ENCODE assay signal across 9 cellular contexts in the genomic region with DNA sequence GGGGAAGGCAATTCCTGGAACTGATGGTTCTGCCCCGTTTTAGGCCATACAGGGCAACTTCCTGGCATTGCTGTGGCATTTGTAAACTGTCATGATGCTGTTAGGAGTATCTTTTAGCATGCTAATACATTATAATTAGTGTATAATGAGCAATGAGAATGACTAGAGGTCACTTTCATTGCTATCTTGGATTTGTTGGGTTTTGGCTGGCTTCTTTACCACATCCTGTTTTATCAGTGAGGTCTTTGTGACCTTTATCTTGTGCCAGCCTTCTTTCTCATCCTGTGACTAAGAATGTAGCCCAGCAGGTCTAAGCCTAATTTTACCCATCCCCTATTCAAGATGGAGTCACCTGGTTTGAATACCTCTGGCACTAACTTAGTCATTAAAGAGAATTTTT. TPM values are rescaled to one million over a fixed set of nuclear protein-coding genes. Genes with fewer than 3 reads are reported as not detected.
DNase-seq lines count a peak whose midpoint lies in the region; ATAC-seq and FAIRE-seq lines count a peak whose summit lies in the region.
"Had no signal": no experiment of that assay in that cellular context is flagged by ENCODE, and none has a peak within 500 bp of the region (broad histone marks: within the 10 kb centered on the region; RNA-seq: fewer than 3 reads in every experiment).

No MANE protein-coding gene starts in this region.

- H3K9me3 ChIP-seq in SJCRH30 (replicated peaks): no peaks in the 10 kb centered on the region

- no peaks in the 10 kb centered on the region for H3K4me1 ChIP-seq in SJCRH30

- peaks cover 28% of the 10 kb centered on the region for H3K9me3 Mint-ChIP-seq in activated T-helper 17 cell treated with anti-CD3 and anti-CD28 coated beads, Interleukin-2, amount 50 U/mL, for 72 hours

- H3K36me3 Mint-ChIP-seq in activated T-helper 17 cell treated with anti-CD3 and anti-CD28 coated beads, Interleukin-2, amount 50 U/mL, for 72 hours (ENCODE audit: low read depth): peaks cover 11% of the 10 kb centered on the region

- peak; percentile 70 for ATAC-seq in activated T-helper 17 cell treated with anti-CD3 and anti-CD28 coated beads, Interleukin-2, amount 50 U/mL, for 72 hours (replicated peaks)
- no peak for ATAC-seq in GM18498 (IDR thresholded peaks at IDR 0.05; ENCODE audit: unreplicated experiment)

- peak; percentile 31 for FAIRE-seq in GM18507 (lab: Jason Lieb, UNC)

- peak overlapping the region; percentile 73 for H3K4me3 Mint-ChIP-seq in activated T-helper 17 cell treated with anti-CD3 and anti-CD28 coated beads, Interleukin-2, amount 50 U/mL, for 72 hours

- H3K27me3 Mint-ChIP-seq in activated T-helper 17 cell treated with anti-CD3 and anti-CD28 coated beads, Interleukin-2, amount 50 U/mL, for 72 hours: no peaks in the 10 kb centered on the region

- DNase-seq in GM18507 (ENCODE audit: extremely low spot score, insufficient read length, low read depth) (no peak), HT1080 (ENCODE audit: low read depth) (peak; percentile 88), iris pigment epithelial cell (ENCODE audit: low read depth) (peak; percentile 18), DMS79 treated with DMSO at 0.1 percent for 48 hours (lab: John Stamatoyannopoulos, UW) (no peak), NCI-H524 (lab: John Stamatoyannopoulos, UW) (no peak), SJCRH30 (no peak)
- DNase-seq: aorta had no signal

- no peaks in the 10 kb centered on the region for H3K36me3 ChIP-seq in SJCRH30

- H3K27me3 ChIP-seq in SJCRH30: no peaks in the 10 kb centered on the region

- peaks cover 57% of the 10 kb centered on the region for H3K4me1 Mint-ChIP-seq in activated T-helper 17 cell treated with anti-CD3 and anti-CD28 coated beads, Interleukin-2, amount 50 U/mL, for 72 hours

- H3K4me3 ChIP-seq in SJCRH30: no peak overlapping the region

- no peak overlapping the region for H3K27ac ChIP-seq in SJCRH30

- peak overlapping the region; percentile 96 for H3K27ac Mint-ChIP-seq in activated T-helper 17 cell treated with anti-CD3 and anti-CD28 coated beads, Interleukin-2, amount 50 U/mL, for 72 hours

RNA-seq across cellular contexts. Expression of gene TESPA1, which starts 51.2 kb away (rescaled TPM):
- total RNA-seq in HT1080 (2014; rRNA removed; shearing (Covaris generic)): 2.6 and 4.5 TPM in 2 replicates
- polyA plus RNA-seq in HT1080 (2015; cell fraction: cytosol; rRNA removed): 0.81 and 2.0 TPM in 2 replicates
- polyA plus RNA-seq in HT1080 (2015; cell fraction: nucleus; rRNA removed): 1.6 and 2.6 TPM in 2 replicates
- 10 to 100 TPM; 51.1 to 91.7 TPM for total RNA-seq in activated T-helper 17 cell treated with anti-CD3 and anti-CD28 coated beads, Interleukin-2, amount 50 U/mL, for 72 hours
- not detected in 2 replicates for total RNA-seq in SJCRH30 (2014; rRNA removed; shearing (Covaris generic))

Comparison
In these comparisons a context has a peak if more than half of its experiments do, and no peak if none do; other contexts are left out.
1. DNase-seq: peak in HT1080 (single experiment) and iris pigment epithelial cell (single experiment); none in GM18507 (single experiment), DMS79 treated with DMSO at 0.1 percent for 48 hours (single experiment), NCI-H524 (0 of 2) and SJCRH30 (0 of 2).